1 cellular context compared by ENCODE assay signal in the genomic region with DNA sequence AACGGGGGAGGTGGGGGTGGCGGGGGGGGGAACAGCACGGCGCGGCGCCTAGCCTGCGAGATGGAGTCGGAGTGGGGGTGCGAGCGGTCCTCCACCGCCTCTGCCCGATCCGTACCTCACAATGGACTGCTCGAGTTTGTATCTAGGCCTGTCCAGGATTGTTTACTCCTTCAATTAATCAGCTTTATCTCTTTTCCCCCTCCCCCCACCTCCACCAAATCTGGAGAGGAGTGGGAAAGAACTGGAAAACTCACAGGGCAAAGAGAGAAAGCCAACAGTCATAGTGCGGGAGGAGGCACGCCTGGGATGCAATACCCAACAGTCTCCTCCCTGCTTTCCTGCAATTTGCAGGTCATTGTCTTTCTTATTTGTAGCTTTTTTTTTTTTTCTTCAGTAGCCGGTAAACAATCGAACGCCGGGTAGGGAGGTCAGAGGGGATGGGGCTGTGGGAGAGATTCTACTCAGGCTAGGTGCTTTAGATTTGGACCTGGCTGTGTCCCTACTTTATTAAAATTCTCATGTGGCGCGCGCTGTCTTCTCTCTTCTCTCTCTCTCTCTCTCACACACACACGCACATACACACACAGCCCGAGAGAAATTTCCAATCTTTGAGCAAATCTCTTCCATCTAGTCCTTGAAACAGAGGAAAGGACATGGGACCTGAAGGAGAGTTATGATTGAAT.
TF ChIP-seq lines count a peak whose summit lies in the region.

No MANE protein-coding gene starts in this region.

TF ChIP-seq in GM23338, 12 proteins besides CTCF, POLR2A, EP300 and RAD21 (continued from another document):
- TF ChIP-seq, protein P1, sequence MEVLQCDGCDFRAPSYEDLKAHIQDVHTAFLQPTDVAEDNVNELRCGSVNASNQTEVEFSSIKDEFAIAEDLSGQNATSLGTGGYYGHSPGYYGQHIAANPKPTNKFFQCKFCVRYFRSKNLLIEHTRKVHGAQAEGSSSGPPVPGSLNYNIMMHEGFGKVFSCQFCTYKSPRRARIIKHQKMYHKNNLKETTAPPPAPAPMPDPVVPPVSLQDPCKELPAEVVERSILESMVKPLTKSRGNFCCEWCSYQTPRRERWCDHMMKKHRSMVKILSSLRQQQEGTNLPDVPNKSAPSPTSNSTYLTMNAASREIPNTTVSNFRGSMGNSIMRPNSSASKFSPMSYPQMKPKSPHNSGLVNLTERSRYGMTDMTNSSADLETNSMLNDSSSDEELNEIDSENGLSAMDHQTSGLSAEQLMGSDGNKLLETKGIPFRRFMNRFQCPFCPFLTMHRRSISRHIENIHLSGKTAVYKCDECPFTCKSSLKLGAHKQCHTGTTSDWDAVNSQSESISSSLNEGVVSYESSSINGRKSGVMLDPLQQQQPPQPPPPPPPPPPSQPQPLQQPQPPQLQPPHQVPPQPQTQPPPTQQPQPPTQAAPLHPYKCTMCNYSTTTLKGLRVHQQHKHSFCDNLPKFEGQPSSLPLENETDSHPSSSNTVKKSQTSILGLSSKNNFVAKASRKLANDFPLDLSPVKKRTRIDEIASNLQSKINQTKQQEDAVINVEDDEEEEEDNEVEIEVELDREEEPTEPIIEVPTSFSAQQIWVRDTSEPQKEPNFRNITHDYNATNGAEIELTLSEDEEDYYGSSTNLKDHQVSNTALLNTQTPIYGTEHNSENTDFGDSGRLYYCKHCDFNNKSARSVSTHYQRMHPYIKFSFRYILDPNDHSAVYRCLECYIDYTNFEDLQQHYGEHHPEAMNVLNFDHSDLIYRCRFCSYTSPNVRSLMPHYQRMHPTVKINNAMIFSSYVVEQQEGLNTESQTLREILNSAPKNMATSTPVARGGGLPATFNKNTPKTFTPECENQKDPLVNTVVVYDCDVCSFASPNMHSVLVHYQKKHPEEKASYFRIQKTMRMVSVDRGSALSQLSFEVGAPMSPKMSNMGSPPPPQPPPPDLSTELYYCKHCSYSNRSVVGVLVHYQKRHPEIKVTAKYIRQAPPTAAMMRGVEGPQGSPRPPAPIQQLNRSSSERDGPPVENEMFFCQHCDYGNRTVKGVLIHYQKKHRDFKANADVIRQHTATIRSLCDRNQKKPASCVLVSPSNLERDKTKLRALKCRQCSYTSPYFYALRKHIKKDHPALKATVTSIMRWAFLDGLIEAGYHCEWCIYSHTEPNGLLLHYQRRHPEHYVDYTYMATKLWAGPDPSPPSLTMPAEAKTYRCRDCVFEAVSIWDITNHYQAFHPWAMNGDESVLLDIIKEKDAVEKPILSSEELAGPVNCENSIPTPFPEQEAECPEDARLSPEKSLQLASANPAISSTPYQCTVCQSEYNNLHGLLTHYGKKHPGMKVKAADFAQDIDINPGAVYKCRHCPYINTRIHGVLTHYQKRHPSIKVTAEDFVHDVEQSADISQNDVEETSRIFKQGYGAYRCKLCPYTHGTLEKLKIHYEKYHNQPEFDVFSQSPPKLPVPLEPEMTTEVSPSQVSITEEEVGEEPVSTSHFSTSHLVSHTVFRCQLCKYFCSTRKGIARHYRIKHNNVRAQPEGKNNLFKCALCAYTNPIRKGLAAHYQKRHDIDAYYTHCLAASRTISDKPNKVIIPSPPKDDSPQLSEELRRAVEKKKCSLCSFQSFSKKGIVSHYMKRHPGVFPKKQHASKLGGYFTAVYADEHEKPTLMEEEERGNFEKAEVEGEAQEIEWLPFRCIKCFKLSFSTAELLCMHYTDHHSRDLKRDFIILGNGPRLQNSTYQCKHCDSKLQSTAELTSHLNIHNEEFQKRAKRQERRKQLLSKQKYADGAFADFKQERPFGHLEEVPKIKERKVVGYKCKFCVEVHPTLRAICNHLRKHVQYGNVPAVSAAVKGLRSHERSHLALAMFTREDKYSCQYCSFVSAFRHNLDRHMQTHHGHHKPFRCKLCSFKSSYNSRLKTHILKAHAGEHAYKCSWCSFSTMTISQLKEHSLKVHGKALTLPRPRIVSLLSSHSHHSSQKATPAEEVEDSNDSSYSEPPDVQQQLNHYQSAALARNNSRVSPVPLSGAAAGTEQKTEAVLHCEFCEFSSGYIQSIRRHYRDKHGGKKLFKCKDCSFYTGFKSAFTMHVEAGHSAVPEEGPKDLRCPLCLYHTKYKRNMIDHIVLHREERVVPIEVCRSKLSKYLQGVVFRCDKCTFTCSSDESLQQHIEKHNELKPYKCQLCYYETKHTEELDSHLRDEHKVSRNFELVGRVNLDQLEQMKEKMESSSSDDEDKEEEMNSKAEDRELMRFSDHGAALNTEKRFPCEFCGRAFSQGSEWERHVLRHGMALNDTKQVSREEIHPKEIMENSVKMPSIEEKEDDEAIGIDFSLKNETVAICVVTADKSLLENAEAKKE (CRISPR knock-in tag; IDR thresholded peaks at IDR 0.05) = no peak
- TF ChIP-seq, protein P2, sequence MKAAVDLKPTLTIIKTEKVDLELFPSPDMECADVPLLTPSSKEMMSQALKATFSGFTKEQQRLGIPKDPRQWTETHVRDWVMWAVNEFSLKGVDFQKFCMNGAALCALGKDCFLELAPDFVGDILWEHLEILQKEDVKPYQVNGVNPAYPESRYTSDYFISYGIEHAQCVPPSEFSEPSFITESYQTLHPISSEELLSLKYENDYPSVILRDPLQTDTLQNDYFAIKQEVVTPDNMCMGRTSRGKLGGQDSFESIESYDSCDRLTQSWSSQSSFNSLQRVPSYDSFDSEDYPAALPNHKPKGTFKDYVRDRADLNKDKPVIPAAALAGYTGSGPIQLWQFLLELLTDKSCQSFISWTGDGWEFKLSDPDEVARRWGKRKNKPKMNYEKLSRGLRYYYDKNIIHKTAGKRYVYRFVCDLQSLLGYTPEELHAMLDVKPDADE (IDR thresholded peaks at IDR 0.05) = no peak
- TF ChIP-seq EZH2 (IDR thresholded peaks at IDR 0.05; ENCODE audit: low read depth, unreplicated experiment) (no peak), ZNF114 (CRISPR knock-in tag; IDR thresholded peaks at IDR 0.05) (no peak), STAT1 (IDR thresholded peaks at IDR 0.05; ENCODE audit: unreplicated experiment) (no peak), JUNB (IDR thresholded peaks at IDR 0.05; ENCODE audit: unreplicated experiment) (no peak), EZH2phosphoT487 (IDR thresholded peaks at IDR 0.05; ENCODE audit: unreplicated experiment) (no peak), CREB1 (CRISPR knock-in tag; IDR thresholded peaks at IDR 0.05; ENCODE audit: low read depth) (no peak), NANOG (IDR thresholded peaks at IDR 0.05; ENCODE audit: borderline replicate concordance) (no peak), POLR2AphosphoS5 (IDR thresholded peaks at IDR 0.05; ENCODE audit: low read depth) (no peak)
- TF ChIP-seq, protein P3, sequence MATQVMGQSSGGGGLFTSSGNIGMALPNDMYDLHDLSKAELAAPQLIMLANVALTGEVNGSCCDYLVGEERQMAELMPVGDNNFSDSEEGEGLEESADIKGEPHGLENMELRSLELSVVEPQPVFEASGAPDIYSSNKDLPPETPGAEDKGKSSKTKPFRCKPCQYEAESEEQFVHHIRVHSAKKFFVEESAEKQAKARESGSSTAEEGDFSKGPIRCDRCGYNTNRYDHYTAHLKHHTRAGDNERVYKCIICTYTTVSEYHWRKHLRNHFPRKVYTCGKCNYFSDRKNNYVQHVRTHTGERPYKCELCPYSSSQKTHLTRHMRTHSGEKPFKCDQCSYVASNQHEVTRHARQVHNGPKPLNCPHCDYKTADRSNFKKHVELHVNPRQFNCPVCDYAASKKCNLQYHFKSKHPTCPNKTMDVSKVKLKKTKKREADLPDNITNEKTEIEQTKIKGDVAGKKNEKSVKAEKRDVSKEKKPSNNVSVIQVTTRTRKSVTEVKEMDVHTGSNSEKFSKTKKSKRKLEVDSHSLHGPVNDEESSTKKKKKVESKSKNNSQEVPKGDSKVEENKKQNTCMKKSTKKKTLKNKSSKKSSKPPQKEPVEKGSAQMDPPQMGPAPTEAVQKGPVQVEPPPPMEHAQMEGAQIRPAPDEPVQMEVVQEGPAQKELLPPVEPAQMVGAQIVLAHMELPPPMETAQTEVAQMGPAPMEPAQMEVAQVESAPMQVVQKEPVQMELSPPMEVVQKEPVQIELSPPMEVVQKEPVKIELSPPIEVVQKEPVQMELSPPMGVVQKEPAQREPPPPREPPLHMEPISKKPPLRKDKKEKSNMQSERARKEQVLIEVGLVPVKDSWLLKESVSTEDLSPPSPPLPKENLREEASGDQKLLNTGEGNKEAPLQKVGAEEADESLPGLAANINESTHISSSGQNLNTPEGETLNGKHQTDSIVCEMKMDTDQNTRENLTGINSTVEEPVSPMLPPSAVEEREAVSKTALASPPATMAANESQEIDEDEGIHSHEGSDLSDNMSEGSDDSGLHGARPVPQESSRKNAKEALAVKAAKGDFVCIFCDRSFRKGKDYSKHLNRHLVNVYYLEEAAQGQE (IDR thresholded peaks at IDR 0.05; ENCODE audit: unreplicated experiment) = no peak
TF ChIP-seq in GM23338: peak in this region for 0.
